In genomic region chr13:36344886-36345437, GRCh38 we compare ENCODE assay signal across 8 cellular contexts. TPM values are rescaled to one million over a fixed set of nuclear protein-coding genes. Genes with fewer than 3 reads are reported as not detected.
DNase-seq lines count a peak whose midpoint lies in the region; ATAC-seq and TF ChIP-seq lines count a peak whose summit lies in the region.

No MANE protein-coding gene starts in this region.

- H2BK5ac ChIP-seq in mesendoderm (ENCODE audit: low read length): no peak overlapping the region

- H3K9ac ChIP-seq in mesendoderm (ENCODE audit: low read length): peak overlapping the region; percentile 97

- peaks cover 4% of the 10 kb centered on the region for H3K4me1 ChIP-seq in mesendoderm (ENCODE audit: control insufficient read depth, low read depth, low read length)

- H3K79me1 ChIP-seq in mesendoderm (ENCODE audit: low read length): peaks cover 4% of the 10 kb centered on the region

- no peak overlapping the region for H2AK5ac ChIP-seq in mesendoderm (ENCODE audit: low read length)

- peak overlapping the region; percentile 75 for H3K18ac ChIP-seq in mesendoderm (ENCODE audit: low read length)

- WGBS in mesendoderm (ENCODE audit: extremely low coverage, insufficient coverage, low lambda C conversion rate): 100% methylated on average over 1 of the region's 14 CpGs

- in situ Hi-C loops in KBM-7 (cut with MboI; ENCODE audit: low pct_unique_long_range_greater_than_20kb, low sequenced_read_pairs): no loop called here

- peak overlapping the region; percentile 96 for H3K56ac ChIP-seq in mesendoderm (ENCODE audit: low read length)

- H2BK15ac ChIP-seq in mesendoderm (replicated peaks; ENCODE audit: low read depth): no peak overlapping the region

- H4K8ac ChIP-seq in mesendoderm (ENCODE audit: low read depth, low read length): no peak overlapping the region

- TF ChIP-seq CTCF in type B pancreatic cell (conservative IDR thresholded peaks at IDR 0.05): no peak

- H3K79me2 ChIP-seq in mesendoderm (ENCODE audit: control insufficient read depth, insufficient read depth, low read length): peaks cover 20% of the 10 kb centered on the region

- no peak overlapping the region for H3K27ac Mint-ChIP-seq in central memory CD8-positive, alpha-beta T cell (ENCODE audit: low read depth)
- peak overlapping the region; percentile 99 for H3K27ac Mint-ChIP-seq in type B pancreatic cell

- no peaks in the 10 kb centered on the region for H3K9me3 Mint-ChIP-seq in central memory CD8-positive, alpha-beta T cell
- no peaks in the 10 kb centered on the region for H3K9me3 Mint-ChIP-seq in type B pancreatic cell

- no peak overlapping the region for H4K5ac ChIP-seq in mesendoderm (ENCODE audit: low read length)

- H3K4me3 ChIP-seq in mesendoderm (ENCODE audit: low read length): peak overlapping the region; percentile 90

- H3K4me2 ChIP-seq in mesendoderm (ENCODE audit: low read length): peak overlapping the region; percentile 78

- no peak overlapping the region for H3K23ac ChIP-seq in mesendoderm (ENCODE audit: low read length)

- DNase-seq in NCI-H69 (lab: John Stamatoyannopoulos, UW) (peak; percentile 61), mesendoderm (no peak), type B pancreatic cell (ENCODE audit: extremely low spot score, unreplicated experiment) (no peak), KBM-7 (no peak)
- no peak for DNase-seq in central memory CD8-positive, alpha-beta T cell (ENCODE audit: low spot score in 2 of 2)
- no peak for DNase-seq in activated CD8-positive, alpha-beta memory T cell treated with anti-CD3 and anti-CD28 coated beads, Interleukin-2, amount 50 U/mL, for 48 hours

- peak overlapping the region; percentile 77 for H3K4me3 Mint-ChIP-seq in central memory CD8-positive, alpha-beta T cell
- H3K4me3 Mint-ChIP-seq in type B pancreatic cell: peak overlapping the region; percentile 96

- peaks cover 5% of the 10 kb centered on the region for H3K36me3 Mint-ChIP-seq in central memory CD8-positive, alpha-beta T cell (ENCODE audit: insufficient read depth)
- no peaks in the 10 kb centered on the region for H3K36me3 Mint-ChIP-seq in type B pancreatic cell

- H3K27me3 Mint-ChIP-seq in central memory CD8-positive, alpha-beta T cell: peaks cover 29% of the 10 kb centered on the region
- H3K27me3 Mint-ChIP-seq in type B pancreatic cell: no peaks in the 10 kb centered on the region

- H3K36me3 ChIP-seq in mesendoderm (ENCODE audit: control insufficient read depth, insufficient read depth, low read length): no peaks in the 10 kb centered on the region

- H3K27me3 ChIP-seq in mesendoderm (ENCODE audit: insufficient read depth, low read length, poor library complexity): no peaks in the 10 kb centered on the region

- H3K4ac ChIP-seq in mesendoderm (ENCODE audit: low read depth, low read length): peak overlapping the region; percentile 48

- peak overlapping the region; percentile 88 for H2BK120ac ChIP-seq in mesendoderm (ENCODE audit: low read depth, low read length)

- H3K4me1 Mint-ChIP-seq in central memory CD8-positive, alpha-beta T cell: no peaks in the 10 kb centered on the region
- peaks cover 24% of the 10 kb centered on the region for H3K4me1 Mint-ChIP-seq in type B pancreatic cell (ENCODE audit: unreplicated experiment)

- H3K27ac ChIP-seq in mesendoderm (ENCODE audit: low read depth, low read length): peak overlapping the region; percentile 82

- ATAC-seq in GM18861 (IDR thresholded peaks at IDR 0.05; ENCODE audit: unreplicated experiment): peak; percentile 28
- ATAC-seq in central memory CD8-positive, alpha-beta T cell (replicated peaks; ENCODE audit: extremely low read depth, poor library complexity, severe bottlenecking): peak; percentile 46
- ATAC-seq in HG02678 (IDR thresholded peaks at IDR 0.05; ENCODE audit: unreplicated experiment): no peak

RNA-seq across cellular contexts. Expression of gene SPART, which starts 1.2 kb away (rescaled TPM):
- 86.7 TPM for polyA plus RNA-seq in mesendoderm (2013, experiment 1 of 2)
- 90.8 TPM for polyA plus RNA-seq in mesendoderm (2013, experiment 2 of 2)
- 45.9 and 67.6 TPM in 2 replicates for total RNA-seq in type B pancreatic cell (ENCODE audit: low replicate concordance)

RNA-seq across cellular contexts. Expression of gene CCDC169, which starts 47.3 kb away (rescaled TPM):
- polyA plus RNA-seq in mesendoderm (2013, experiment 1 of 2): 15.9 TPM
- polyA plus RNA-seq in mesendoderm (2013, experiment 2 of 2): 17.6 TPM
- total RNA-seq in type B pancreatic cell (ENCODE audit: low replicate concordance): 2.0 and 3.2 TPM in 2 replicates
